ENCODE assay signal across 22 cellular contexts in genomic region chr9:97508852-97509251, GRCh38. TPM values are rescaled to one million over a fixed set of nuclear protein-coding genes. Genes with fewer than 3 reads are reported as not detected.
"Had no signal": no experiment of that assay in that cellular context is flagged by ENCODE, and none has a peak within 500 bp of the region (broad histone marks: within the 10 kb centered on the region; RNA-seq: fewer than 3 reads in every experiment).

No MANE protein-coding gene starts in this region.

- ATAC-seq: left colon, right cardiac atrium had no signal

- H3K27me3 ChIP-seq: dorsolateral prefrontal cortex, thyroid gland had no signal

- H3K27ac Mint-ChIP-seq: immature natural killer cell, naive B cell, nephron progenitor cell, type B pancreatic cell had no signal

- H3K4me3 Mint-ChIP-seq: immature natural killer cell, naive B cell, nephron progenitor cell, type B pancreatic cell had no signal

- H3K9me3 ChIP-seq: esophagus squamous epithelium, neutrophil, suprapubic skin, thyroid gland had no signal

- H3K36me3 ChIP-seq: esophagus squamous epithelium, neutrophil, suprapubic skin, thyroid gland had no signal

- H3K4me3 ChIP-seq: dorsolateral prefrontal cortex, esophagus squamous epithelium, smooth muscle cell, suprapubic skin, thyroid gland had no signal

- DNase-seq: cortex of kidney; dorsolateral prefrontal cortex; effector memory CD4-positive, alpha-beta T cell; esophagus squamous epithelium; foreskin fibroblast; immature natural killer cell; kidney; left colon; mesendoderm; naive B cell; nephron progenitor cell; posterior cingulate gyrus; right cardiac atrium; stimulated activated CD4-positive, alpha-beta T cell treated with anti-CD3 and anti-CD28 coated beads, Interleukin-2, amount 100 ng/mL, for 48 hours; stimulated activated naive CD4-positive, alpha-beta T cell treated with Interleukin-2 at 50 U/mL for 16 hours; thyroid gland had no signal

- H3K4me1 Mint-ChIP-seq: immature natural killer cell, naive B cell had no signal

- H3K36me3 Mint-ChIP-seq: immature natural killer cell, naive B cell, type B pancreatic cell had no signal

- H3K27ac ChIP-seq: epithelial cell of prostate, esophagus squamous epithelium, neutrophil, suprapubic skin, thyroid gland had no signal

- H3K9me3 Mint-ChIP-seq: immature natural killer cell, nephron progenitor cell, type B pancreatic cell had no signal

RNA-seq across cellular contexts. Expression of gene TMOD1, which starts 7.4 kb away (rescaled TPM):
- total RNA-seq: osteoblast had no signal
